Comparison of ENCODE assay signal across 9 cellular contexts in genomic region chr3:133037440-133037839, GRCh38. TPM values are rescaled to one million over a fixed set of nuclear protein-coding genes. Genes with fewer than 3 reads are reported as not detected.
A peak's percentile ranks its signal among the peaks of the same experiment; 100 is the strongest.
DNase-seq lines count a peak whose midpoint lies in the region; ATAC-seq and TF ChIP-seq lines count a peak whose summit lies in the region.
"Had no signal": no experiment of that assay in that cellular context is flagged by ENCODE, and none has a peak within 500 bp of the region (broad histone marks: within the 10 kb centered on the region; RNA-seq: fewer than 3 reads in every experiment).

No MANE protein-coding gene starts in this region.

- WGBS in testis, 2 donors: 31 to 54% methylated on average over 9 of the region's 9 CpGs

- H3K4me1 Mint-ChIP-seq in activated CD8-positive, alpha-beta memory T cell treated with anti-CD3 and anti-CD28 coated beads, Interleukin-2, amount 10 ng/mL, durations not matched to agents 7 days and 5 days: peaks cover 5% of the 10 kb centered on the region
- H3K4me1 Mint-ChIP-seq in WTC11 (peaks cover 52% of the 10 kb centered on the region), immature natural killer cell (peaks cover 1 to 5% of the 10 kb centered on the region in 2 donors)

- peak overlapping the region; percentile 27 for H3K4me3 Mint-ChIP-seq in activated CD8-positive, alpha-beta memory T cell treated with anti-CD3 and anti-CD28 coated beads, Interleukin-2, amount 10 ng/mL, durations not matched to agents 7 days and 5 days
- peak overlapping the region; percentile 74 for H3K4me3 Mint-ChIP-seq in WTC11
- peak overlapping the region; percentile 27 to 64 (median 44) for H3K4me3 Mint-ChIP-seq in immature natural killer cell

- CTCF ChIA-PET in activated CD8-positive, alpha-beta memory T cell treated with anti-CD3 and anti-CD28 coated beads, Interleukin-2, amount 10 ng/mL, durations not matched to agents 7 days and 5 days (lab: Charles Lee): no interaction called here
- CTCF ChIA-PET in WTC11 (lab: Charles Lee): interaction anchor here (2.3 kb wide), 2 partner anchors 306 to 311 kb away, joined by 9 to 11 read pairs; no protein-coding TSS in a partner anchor

- no peaks in the 10 kb centered on the region for H3K4me1 ChIP-seq in testis

- H3K27ac ChIP-seq in testis: no peak overlapping the region

- peaks cover 68% of the 10 kb centered on the region for H3K27me3 Mint-ChIP-seq in activated CD8-positive, alpha-beta memory T cell treated with anti-CD3 and anti-CD28 coated beads, Interleukin-2, amount 10 ng/mL, durations not matched to agents 7 days and 5 days
- H3K27me3 Mint-ChIP-seq in WTC11 (ENCODE audit: low read depth) (peaks cover 43% of the 10 kb centered on the region), immature natural killer cell (ENCODE audit: low read depth in 3 of 3) (peaks cover 9 to 25% (median 9%) of the 10 kb centered on the region in 3 donors)

- no peak for TF ChIP-seq POLR2A in testis (IDR thresholded peaks at IDR 0.05)

- H3K9me3 Mint-ChIP-seq in activated CD8-positive, alpha-beta memory T cell treated with anti-CD3 and anti-CD28 coated beads, Interleukin-2, amount 10 ng/mL, durations not matched to agents 7 days and 5 days (ENCODE audit: low read depth): no peaks in the 10 kb centered on the region
- H3K9me3 Mint-ChIP-seq in WTC11 (no peaks in the 10 kb centered on the region), immature natural killer cell (peaks cover 0 to 5% (median 0%) of the 10 kb centered on the region in 6 donors)

- POLR2A ChIA-PET in WTC11 (lab: Charles Lee): no interaction called here

- ATAC-seq in activated CD8-positive, alpha-beta memory T cell treated with anti-CD3 and anti-CD28 coated beads, Interleukin-2, amount 10 ng/mL, durations not matched to agents 7 days and 5 days: no peak
- ATAC-seq in WTC11: no peak
- ATAC-seq in HG03460 (IDR thresholded peaks at IDR 0.05; ENCODE audit: unreplicated experiment): no peak

- no peaks in the 10 kb centered on the region for H3K36me3 Mint-ChIP-seq in activated CD8-positive, alpha-beta memory T cell treated with anti-CD3 and anti-CD28 coated beads, Interleukin-2, amount 10 ng/mL, durations not matched to agents 7 days and 5 days
- H3K36me3 Mint-ChIP-seq in WTC11 (no peaks in the 10 kb centered on the region), immature natural killer cell (peaks cover 0 to 4% (median 0%) of the 10 kb centered on the region in 3 donors)

- H3K9me3 ChIP-seq in testis: no peaks in the 10 kb centered on the region

- no peak for DNase-seq in activated CD8-positive, alpha-beta memory T cell treated with anti-CD3 and anti-CD28 coated beads, Interleukin-2, amount 10 ng/mL, durations not matched to agents 7 days and 5 days
- DNase-seq in activated CD8-positive, alpha-beta memory T cell treated with anti-CD3 and anti-CD28 coated beads, Interleukin-2, amount 50 U/mL, for 4 hours: no peak
- DNase-seq in WTC11 (ENCODE audit: low spot score) (no peak), immature natural killer cell (no peak), testis (no peak), GM19238 (ENCODE audit: insufficient read length, low spot score) (no peak), SK-N-DZ (ENCODE audit: low spot score) (no peak)

- H3K27me3 ChIP-seq in testis: no peaks in the 10 kb centered on the region

- no peak overlapping the region for H3K27ac Mint-ChIP-seq in activated CD8-positive, alpha-beta memory T cell treated with anti-CD3 and anti-CD28 coated beads, Interleukin-2, amount 10 ng/mL, durations not matched to agents 7 days and 5 days
- H3K27ac Mint-ChIP-seq in WTC11: no peak overlapping the region; the same call in 1 of the 2 replicates
- H3K27ac Mint-ChIP-seq in immature natural killer cell: no peak overlapping the region

- no peaks in the 10 kb centered on the region for H3K36me3 ChIP-seq in testis (ENCODE audit: low read depth, missing control alignments)

- peak overlapping the region; percentile 58 to 74 for H3K4me3 ChIP-seq in testis

- no peak for TF ChIP-seq CTCF in WTC11 (IDR thresholded peaks at IDR 0.05)
- TF ChIP-seq CTCF in testis (IDR thresholded peaks at IDR 0.05): no peak

- intact Hi-C loops in testis (cut with DNase I; ENCODE audit: low total_unique reads): no loop called here

TF ChIP-seq in WTC11, 78 proteins besides CTCF, POLR2A, EP300 and RAD21:
- TF ChIP-seq AR (CRISPR knock-in tag; IDR thresholded peaks at IDR 0.05): no peak
- TF ChIP-seq ZBTB21 (CRISPR knock-in tag; IDR thresholded peaks at IDR 0.05; ENCODE audit: borderline replicate concordance): 0 out of 2 replicates have a peak, but pooled peaks have one; percentile 5

RNA-seq across cellular contexts. Expression of gene TMEM108, which starts 0.8 kb away (rescaled TPM):
- not detected for total RNA-seq in activated CD8-positive, alpha-beta memory T cell treated with anti-CD3 and anti-CD28 coated beads, Interleukin-2, amount 10 ng/mL, durations not matched to agents 7 days and 5 days
- total RNA-seq in WTC11 (2021) (10.2 to 14.7 TPM (median 12.9 TPM) in 3 replicates), testis (10 to 100 TPM; 13.9 to 16.1 TPM)
- polyA plus RNA-seq in immature natural killer cell (under 1 TPM in 1 of 3 donors, not detected in 2; 0.16 TPM), testis (ENCODE audit: insufficient read depth, low read depth, low replicate concordance) (44.3 TPM)
- polyA plus RNA-seq in SK-N-DZ (2014; cell fraction: cytosol; rRNA removed): 16.5 and 20.4 TPM in 2 replicates
- polyA plus RNA-seq in SK-N-DZ (2014; cell fraction: nucleus; rRNA removed): 5.4 and 9.6 TPM in 2 replicates
- polyA plus RNA-seq: BJ had no signal

Comparison
In these comparisons a context has a peak if more than half of its experiments do, and no peak if none do; other contexts are left out.
1. RNA of gene TMEM108, which starts 0.8 kb away (total RNA-seq): 13.9 to 16.1 TPM in testis and 10.2 to 14.7 TPM in WTC11; not detected in activated CD8-positive, alpha-beta memory T cell treated with anti-CD3 and anti-CD28 coated beads, Interleukin-2, amount 10 ng/mL, durations not matched to agents 7 days and 5 days; every median in the first group is over 10 times any median in the second.
2. Peak in every context shown above with its lines, with median percentiles within 50 percentile points of each other: H3K4me3 Mint-ChIP-seq.